Comparison of ENCODE assay signal across 6 cellular contexts in the genomic region with DNA sequence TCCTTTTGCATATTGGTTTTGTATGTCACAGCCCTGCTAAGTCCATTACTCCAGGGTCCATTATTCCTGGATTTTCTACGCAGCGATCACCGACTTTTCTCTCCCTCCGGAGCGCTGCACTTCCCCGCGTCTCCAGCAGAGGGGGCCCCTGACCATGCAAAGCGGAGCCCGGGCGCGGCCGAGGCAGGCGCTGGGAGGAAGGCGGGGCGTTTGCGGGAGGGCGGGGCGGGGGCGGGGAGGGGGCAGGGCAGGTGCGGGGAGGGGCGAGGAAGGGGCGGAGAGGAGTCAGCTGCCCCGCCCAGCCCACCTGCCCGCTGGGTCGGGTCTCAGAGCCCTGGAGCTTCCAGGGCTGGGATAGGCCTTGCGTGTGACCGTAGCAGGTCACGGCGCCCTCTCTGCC. TPM values are rescaled to one million over a fixed set of nuclear protein-coding genes. Genes with fewer than 3 reads are reported as not detected.
"Had no signal": no experiment of that assay in that cellular context is flagged by ENCODE, and none has a peak within 500 bp of the region (broad histone marks: within the 10 kb centered on the region; RNA-seq: fewer than 3 reads in every experiment).

No MANE protein-coding gene starts in this region.

RNA-seq across cellular contexts. Expression of a gene that starts 3.8 kb away (rescaled TPM):
- total RNA-seq: activated CD4-positive, alpha-beta memory T cell treated with anti-CD3 and anti-CD28 coated beads, Interleukin-2, amount 10 ng/mL, durations not matched to agents 7 days and 5 days; activated T-helper 1 cell treated with anti-CD3 and anti-CD28 coated beads, Interleukin-12 subunit alpha, Interleukin-12 subunit beta, Interleukin-2, Interleukin-4 antibody, amounts not matched to agents 30 ng/mL and 10 ng/mL and 1 ng/mL, durations not matched to agents 14 hours and 24 hours and 36 hours had no signal

RNA-seq across cellular contexts. Expression of a gene that starts 6.7 kb away (rescaled TPM):
- total RNA-seq: activated CD4-positive, alpha-beta memory T cell treated with anti-CD3 and anti-CD28 coated beads, Interleukin-2, amount 10 ng/mL, durations not matched to agents 7 days and 5 days; activated T-helper 1 cell treated with anti-CD3 and anti-CD28 coated beads, Interleukin-12 subunit alpha, Interleukin-12 subunit beta, Interleukin-2, Interleukin-4 antibody, amounts not matched to agents 30 ng/mL and 10 ng/mL and 1 ng/mL, durations not matched to agents 14 hours and 24 hours and 36 hours; cerebellum had no signal

RNA-seq across cellular contexts. Expression of a gene that starts 11.6 kb away (rescaled TPM):
- total RNA-seq: activated CD4-positive, alpha-beta memory T cell treated with anti-CD3 and anti-CD28 coated beads, Interleukin-2, amount 10 ng/mL, durations not matched to agents 7 days and 5 days; activated T-helper 1 cell treated with anti-CD3 and anti-CD28 coated beads, Interleukin-12 subunit alpha, Interleukin-12 subunit beta, Interleukin-2, Interleukin-4 antibody, amounts not matched to agents 30 ng/mL and 10 ng/mL and 1 ng/mL, durations not matched to agents 14 hours and 24 hours and 36 hours; cerebellum; left ventricle myocardium inferior; mesenteric fat pad had no signal

RNA-seq across cellular contexts. Expression of a gene that starts 19.2 kb away (rescaled TPM):
- total RNA-seq: activated CD4-positive, alpha-beta memory T cell treated with anti-CD3 and anti-CD28 coated beads, Interleukin-2, amount 10 ng/mL, durations not matched to agents 7 days and 5 days; activated T-helper 1 cell treated with anti-CD3 and anti-CD28 coated beads, Interleukin-12 subunit alpha, Interleukin-12 subunit beta, Interleukin-2, Interleukin-4 antibody, amounts not matched to agents 30 ng/mL and 10 ng/mL and 1 ng/mL, durations not matched to agents 14 hours and 24 hours and 36 hours; aorta; cerebellum; left ventricle myocardium inferior; mesenteric fat pad had no signal
